Comparison of ENCODE assay signal across 1 cellular context in the genomic region with DNA sequence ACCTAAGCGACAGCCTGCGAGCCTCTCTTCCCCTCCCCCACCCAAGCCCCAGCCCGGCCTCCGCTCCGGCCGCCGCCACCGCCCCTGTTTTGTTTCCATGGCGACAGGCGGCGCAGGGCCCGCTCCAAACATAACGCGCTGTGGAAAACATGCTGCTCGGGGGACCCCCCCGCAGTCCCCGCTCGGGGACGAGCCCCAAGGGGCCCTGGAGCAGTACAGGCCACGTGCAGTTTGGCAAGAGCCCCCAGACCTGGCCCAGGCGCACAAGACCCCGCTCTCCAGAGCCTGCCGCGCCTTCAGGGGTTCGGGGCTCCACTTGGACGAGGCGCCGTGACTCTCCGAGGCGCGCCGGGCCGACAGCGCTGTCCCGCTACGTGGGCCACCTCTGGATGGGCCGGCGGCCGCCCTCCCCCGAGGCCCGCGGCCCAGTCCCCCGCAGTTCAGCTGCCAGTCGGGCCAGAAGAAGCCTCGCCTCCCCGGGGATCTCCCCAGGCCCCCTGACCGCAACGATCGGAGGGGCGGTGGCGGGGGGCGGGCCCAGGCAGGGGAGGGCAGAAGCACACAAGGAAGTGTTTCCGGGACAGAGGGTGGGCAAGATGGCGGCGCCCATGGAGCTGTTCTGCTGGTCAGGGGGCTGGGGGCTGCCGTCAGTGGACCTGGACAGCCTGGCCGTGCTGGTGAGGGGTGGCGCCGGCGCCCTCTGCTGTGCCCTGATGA.
A peak's percentile ranks its signal among the peaks of the same experiment; 100 is the strongest.
TF ChIP-seq lines count a peak whose summit lies in the region.

A gene with protein sequence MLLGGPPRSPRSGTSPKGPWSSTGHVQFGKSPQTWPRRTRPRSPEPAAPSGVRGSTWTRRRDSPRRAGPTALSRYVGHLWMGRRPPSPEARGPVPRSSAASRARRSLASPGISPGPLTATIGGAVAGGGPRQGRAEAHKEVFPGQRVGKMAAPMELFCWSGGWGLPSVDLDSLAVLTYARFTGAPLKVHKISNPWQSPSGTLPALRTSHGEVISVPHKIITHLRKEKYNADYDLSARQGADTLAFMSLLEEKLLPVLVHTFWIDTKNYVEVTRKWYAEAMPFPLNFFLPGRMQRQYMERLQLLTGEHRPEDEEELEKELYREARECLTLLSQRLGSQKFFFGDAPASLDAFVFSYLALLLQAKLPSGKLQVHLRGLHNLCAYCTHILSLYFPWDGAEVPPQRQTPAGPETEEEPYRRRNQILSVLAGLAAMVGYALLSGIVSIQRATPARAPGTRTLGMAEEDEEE (plus strand): TSS at position 40 of the 717 bp plus-strand sequence. CDS start 110 bp downstream, at position 150.

TF ChIP-seq in HEK293, 187 proteins besides CTCF, POLR2A, EP300 and RAD21 (continued from another document and continues in another):
- no peak for TF ChIP-seq ZNF155 (tag by site-specific recombination; IDR thresholded peaks at IDR 0.05)
- TF ChIP-seq EGR2 (tag by site-specific recombination; IDR thresholded peaks at IDR 0.05; ENCODE audit: low read depth): no peak
- TF ChIP-seq ZNF423 (tag by site-specific recombination; IDR thresholded peaks at IDR 0.05): peak; percentile 94
- TF ChIP-seq ZNF292 (tag by site-specific recombination; IDR thresholded peaks at IDR 0.05; ENCODE audit: borderline replicate concordance, low read depth): no peak
- no peak for TF ChIP-seq SCRT1 (tag by site-specific recombination; IDR thresholded peaks at IDR 0.05; ENCODE audit: borderline replicate concordance)
- no peak for TF ChIP-seq REPIN1 (tag by site-specific recombination; IDR thresholded peaks at IDR 0.05; ENCODE audit: low read depth)
- no peak for TF ChIP-seq ZNF19 (tag by site-specific recombination; IDR thresholded peaks at IDR 0.05; ENCODE audit: low read depth)
- TF ChIP-seq, protein P1, sequence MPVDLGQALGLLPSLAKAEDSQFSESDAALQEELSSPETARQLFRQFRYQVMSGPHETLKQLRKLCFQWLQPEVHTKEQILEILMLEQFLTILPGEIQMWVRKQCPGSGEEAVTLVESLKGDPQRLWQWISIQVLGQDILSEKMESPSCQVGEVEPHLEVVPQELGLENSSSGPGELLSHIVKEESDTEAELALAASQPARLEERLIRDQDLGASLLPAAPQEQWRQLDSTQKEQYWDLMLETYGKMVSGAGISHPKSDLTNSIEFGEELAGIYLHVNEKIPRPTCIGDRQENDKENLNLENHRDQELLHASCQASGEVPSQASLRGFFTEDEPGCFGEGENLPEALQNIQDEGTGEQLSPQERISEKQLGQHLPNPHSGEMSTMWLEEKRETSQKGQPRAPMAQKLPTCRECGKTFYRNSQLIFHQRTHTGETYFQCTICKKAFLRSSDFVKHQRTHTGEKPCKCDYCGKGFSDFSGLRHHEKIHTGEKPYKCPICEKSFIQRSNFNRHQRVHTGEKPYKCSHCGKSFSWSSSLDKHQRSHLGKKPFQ (tag by site-specific recombination; IDR thresholded peaks at IDR 0.05): no peak
- TF ChIP-seq, protein P2, sequence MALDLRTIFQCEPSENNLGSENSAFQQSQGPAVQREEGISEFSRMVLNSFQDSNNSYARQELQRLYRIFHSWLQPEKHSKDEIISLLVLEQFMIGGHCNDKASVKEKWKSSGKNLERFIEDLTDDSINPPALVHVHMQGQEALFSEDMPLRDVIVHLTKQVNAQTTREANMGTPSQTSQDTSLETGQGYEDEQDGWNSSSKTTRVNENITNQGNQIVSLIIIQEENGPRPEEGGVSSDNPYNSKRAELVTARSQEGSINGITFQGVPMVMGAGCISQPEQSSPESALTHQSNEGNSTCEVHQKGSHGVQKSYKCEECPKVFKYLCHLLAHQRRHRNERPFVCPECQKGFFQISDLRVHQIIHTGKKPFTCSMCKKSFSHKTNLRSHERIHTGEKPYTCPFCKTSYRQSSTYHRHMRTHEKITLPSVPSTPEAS (tag by site-specific recombination; IDR thresholded peaks at IDR 0.05): no peak
- TF ChIP-seq, protein P3, sequence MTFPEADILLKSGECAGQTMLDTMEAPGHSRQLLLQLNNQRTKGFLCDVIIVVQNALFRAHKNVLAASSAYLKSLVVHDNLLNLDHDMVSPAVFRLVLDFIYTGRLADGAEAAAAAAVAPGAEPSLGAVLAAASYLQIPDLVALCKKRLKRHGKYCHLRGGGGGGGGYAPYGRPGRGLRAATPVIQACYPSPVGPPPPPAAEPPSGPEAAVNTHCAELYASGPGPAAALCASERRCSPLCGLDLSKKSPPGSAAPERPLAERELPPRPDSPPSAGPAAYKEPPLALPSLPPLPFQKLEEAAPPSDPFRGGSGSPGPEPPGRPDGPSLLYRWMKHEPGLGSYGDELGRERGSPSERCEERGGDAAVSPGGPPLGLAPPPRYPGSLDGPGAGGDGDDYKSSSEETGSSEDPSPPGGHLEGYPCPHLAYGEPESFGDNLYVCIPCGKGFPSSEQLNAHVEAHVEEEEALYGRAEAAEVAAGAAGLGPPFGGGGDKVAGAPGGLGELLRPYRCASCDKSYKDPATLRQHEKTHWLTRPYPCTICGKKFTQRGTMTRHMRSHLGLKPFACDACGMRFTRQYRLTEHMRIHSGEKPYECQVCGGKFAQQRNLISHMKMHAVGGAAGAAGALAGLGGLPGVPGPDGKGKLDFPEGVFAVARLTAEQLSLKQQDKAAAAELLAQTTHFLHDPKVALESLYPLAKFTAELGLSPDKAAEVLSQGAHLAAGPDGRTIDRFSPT (tag by site-specific recombination; IDR thresholded peaks at IDR 0.05): no peak
- TF ChIP-seq GLI2 (tag by site-specific recombination; IDR thresholded peaks at IDR 0.05; ENCODE audit: borderline replicate concordance, low read depth): no peak
- TF ChIP-seq ZBTB20 (tag by site-specific recombination; IDR thresholded peaks at IDR 0.05): peak; percentile 87
- no peak for TF ChIP-seq ZNF311 (tag by site-specific recombination; IDR thresholded peaks at IDR 0.05; ENCODE audit: borderline replicate concordance)
- TF ChIP-seq KLF10 (tag by site-specific recombination; IDR thresholded peaks at IDR 0.05): peak; percentile 74
- TF ChIP-seq RBAK (tag by site-specific recombination; IDR thresholded peaks at IDR 0.05): no peak
- no peak; the same call in 1 of the 2 replicates for TF ChIP-seq ZNF391 (tag by site-specific recombination; IDR thresholded peaks at IDR 0.05; ENCODE audit: borderline replicate concordance, low read depth)
- no peak; the same call in 1 of the 2 replicates for TF ChIP-seq ZNF707 (tag by site-specific recombination; IDR thresholded peaks at IDR 0.05)
- TF ChIP-seq, protein P4, sequence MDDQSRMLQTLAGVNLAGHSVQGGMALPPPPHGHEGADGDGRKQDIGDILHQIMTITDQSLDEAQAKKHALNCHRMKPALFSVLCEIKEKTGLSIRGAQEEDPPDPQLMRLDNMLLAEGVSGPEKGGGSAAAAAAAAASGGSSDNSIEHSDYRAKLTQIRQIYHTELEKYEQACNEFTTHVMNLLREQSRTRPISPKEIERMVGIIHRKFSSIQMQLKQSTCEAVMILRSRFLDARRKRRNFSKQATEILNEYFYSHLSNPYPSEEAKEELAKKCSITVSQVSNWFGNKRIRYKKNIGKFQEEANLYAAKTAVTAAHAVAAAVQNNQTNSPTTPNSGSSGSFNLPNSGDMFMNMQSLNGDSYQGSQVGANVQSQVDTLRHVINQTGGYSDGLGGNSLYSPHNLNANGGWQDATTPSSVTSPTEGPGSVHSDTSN (CRISPR knock-in tag; IDR thresholded peaks at IDR 0.05): peak; percentile 41; the same call in 1 of the 2 replicates
- TF ChIP-seq, protein P5, sequence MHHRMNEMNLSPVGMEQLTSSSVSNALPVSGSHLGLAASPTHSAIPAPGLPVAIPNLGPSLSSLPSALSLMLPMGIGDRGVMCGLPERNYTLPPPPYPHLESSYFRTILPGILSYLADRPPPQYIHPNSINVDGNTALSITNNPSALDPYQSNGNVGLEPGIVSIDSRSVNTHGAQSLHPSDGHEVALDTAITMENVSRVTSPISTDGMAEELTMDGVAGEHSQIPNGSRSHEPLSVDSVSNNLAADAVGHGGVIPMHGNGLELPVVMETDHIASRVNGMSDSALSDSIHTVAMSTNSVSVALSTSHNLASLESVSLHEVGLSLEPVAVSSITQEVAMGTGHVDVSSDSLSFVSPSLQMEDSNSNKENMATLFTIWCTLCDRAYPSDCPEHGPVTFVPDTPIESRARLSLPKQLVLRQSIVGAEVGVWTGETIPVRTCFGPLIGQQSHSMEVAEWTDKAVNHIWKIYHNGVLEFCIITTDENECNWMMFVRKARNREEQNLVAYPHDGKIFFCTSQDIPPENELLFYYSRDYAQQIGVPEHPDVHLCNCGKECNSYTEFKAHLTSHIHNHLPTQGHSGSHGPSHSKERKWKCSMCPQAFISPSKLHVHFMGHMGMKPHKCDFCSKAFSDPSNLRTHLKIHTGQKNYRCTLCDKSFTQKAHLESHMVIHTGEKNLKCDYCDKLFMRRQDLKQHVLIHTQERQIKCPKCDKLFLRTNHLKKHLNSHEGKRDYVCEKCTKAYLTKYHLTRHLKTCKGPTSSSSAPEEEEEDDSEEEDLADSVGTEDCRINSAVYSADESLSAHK (tag by site-specific recombination; IDR thresholded peaks at IDR 0.05): peak; percentile 33; the same call in 1 of the 2 replicates
- TF ChIP-seq FEZF1 (tag by site-specific recombination; IDR thresholded peaks at IDR 0.05): no peak
- peak; percentile 93 for TF ChIP-seq KLF9 (tag by site-specific recombination; IDR thresholded peaks at IDR 0.05; ENCODE audit: low read depth)
- TF ChIP-seq, protein P6, sequence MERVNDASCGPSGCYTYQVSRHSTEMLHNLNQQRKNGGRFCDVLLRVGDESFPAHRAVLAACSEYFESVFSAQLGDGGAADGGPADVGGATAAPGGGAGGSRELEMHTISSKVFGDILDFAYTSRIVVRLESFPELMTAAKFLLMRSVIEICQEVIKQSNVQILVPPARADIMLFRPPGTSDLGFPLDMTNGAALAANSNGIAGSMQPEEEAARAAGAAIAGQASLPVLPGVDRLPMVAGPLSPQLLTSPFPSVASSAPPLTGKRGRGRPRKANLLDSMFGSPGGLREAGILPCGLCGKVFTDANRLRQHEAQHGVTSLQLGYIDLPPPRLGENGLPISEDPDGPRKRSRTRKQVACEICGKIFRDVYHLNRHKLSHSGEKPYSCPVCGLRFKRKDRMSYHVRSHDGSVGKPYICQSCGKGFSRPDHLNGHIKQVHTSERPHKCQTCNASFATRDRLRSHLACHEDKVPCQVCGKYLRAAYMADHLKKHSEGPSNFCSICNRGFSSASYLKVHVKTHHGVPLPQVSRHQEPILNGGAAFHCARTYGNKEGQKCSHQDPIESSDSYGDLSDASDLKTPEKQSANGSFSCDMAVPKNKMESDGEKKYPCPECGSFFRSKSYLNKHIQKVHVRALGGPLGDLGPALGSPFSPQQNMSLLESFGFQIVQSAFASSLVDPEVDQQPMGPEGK (tag by site-specific recombination; IDR thresholded peaks at IDR 0.05): peak; percentile 91
- TF ChIP-seq, protein P7, sequence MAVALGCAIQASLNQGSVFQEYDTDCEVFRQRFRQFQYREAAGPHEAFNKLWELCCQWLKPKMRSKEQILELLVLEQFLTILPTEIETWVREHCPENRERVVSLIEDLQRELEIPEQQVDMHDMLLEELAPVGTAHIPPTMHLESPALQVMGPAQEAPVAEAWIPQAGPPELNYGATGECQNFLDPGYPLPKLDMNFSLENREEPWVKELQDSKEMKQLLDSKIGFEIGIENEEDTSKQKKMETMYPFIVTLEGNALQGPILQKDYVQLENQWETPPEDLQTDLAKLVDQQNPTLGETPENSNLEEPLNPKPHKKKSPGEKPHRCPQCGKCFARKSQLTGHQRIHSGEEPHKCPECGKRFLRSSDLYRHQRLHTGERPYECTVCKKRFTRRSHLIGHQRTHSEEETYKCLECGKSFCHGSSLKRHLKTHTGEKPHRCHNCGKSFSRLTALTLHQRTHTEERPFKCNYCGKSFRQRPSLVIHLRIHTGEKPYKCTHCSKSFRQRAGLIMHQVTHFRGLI (tag by site-specific recombination; IDR thresholded peaks at IDR 0.05): peak; percentile 31; the same call in 1 of the 2 replicates
- TF ChIP-seq ZNF366 (tag by site-specific recombination; conservative IDR thresholded peaks at IDR 0.05): no peak
- no peak for TF ChIP-seq ZNF23 (tag by site-specific recombination; IDR thresholded peaks at IDR 0.05; ENCODE audit: borderline replicate concordance)
- no peak for TF ChIP-seq SALL2 (tag by site-specific recombination; IDR thresholded peaks at IDR 0.05; ENCODE audit: borderline replicate concordance)
- peak; percentile 43 for TF ChIP-seq IKZF3 (tag by site-specific recombination; IDR thresholded peaks at IDR 0.05)
- TF ChIP-seq ZIC2 (tag by site-specific recombination; IDR thresholded peaks at IDR 0.05): peak; percentile 98
- TF ChIP-seq ZNF2 (tag by site-specific recombination; IDR thresholded peaks at IDR 0.05): no peak
- TF ChIP-seq ZFP69B (tag by site-specific recombination; IDR thresholded peaks at IDR 0.05): no peak
- TF ChIP-seq YY1 (tag by site-specific recombination; IDR thresholded peaks at IDR 0.05): peak; percentile 92
- peak; percentile 56 for TF ChIP-seq ZNF501 (tag by site-specific recombination; IDR thresholded peaks at IDR 0.05)
- no peak for TF ChIP-seq HOXC10 (CRISPR knock-in tag; IDR thresholded peaks at IDR 0.05)
- no peak for TF ChIP-seq ZNF214 (tag by site-specific recombination; IDR thresholded peaks at IDR 0.05; ENCODE audit: borderline replicate concordance)
- TF ChIP-seq, protein P8, sequence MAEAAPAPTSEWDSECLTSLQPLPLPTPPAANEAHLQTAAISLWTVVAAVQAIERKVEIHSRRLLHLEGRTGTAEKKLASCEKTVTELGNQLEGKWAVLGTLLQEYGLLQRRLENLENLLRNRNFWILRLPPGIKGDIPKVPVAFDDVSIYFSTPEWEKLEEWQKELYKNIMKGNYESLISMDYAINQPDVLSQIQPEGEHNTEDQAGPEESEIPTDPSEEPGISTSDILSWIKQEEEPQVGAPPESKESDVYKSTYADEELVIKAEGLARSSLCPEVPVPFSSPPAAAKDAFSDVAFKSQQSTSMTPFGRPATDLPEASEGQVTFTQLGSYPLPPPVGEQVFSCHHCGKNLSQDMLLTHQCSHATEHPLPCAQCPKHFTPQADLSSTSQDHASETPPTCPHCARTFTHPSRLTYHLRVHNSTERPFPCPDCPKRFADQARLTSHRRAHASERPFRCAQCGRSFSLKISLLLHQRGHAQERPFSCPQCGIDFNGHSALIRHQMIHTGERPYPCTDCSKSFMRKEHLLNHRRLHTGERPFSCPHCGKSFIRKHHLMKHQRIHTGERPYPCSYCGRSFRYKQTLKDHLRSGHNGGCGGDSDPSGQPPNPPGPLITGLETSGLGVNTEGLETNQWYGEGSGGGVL (tag by site-specific recombination; IDR thresholded peaks at IDR 0.05): peak; percentile 86
- TF ChIP-seq ZNF112 (tag by site-specific recombination; IDR thresholded peaks at IDR 0.05): no peak
- TF ChIP-seq WT1 (tag by site-specific recombination; IDR thresholded peaks at IDR 0.05): no peak; the same call in 1 of the 2 replicates
- TF ChIP-seq ZNF10 (tag by site-specific recombination; IDR thresholded peaks at IDR 0.05): no peak
- no peak for TF ChIP-seq PRDM1 (tag by site-specific recombination; IDR thresholded peaks at IDR 0.05)
- no peak for TF ChIP-seq ZNF473 (tag by site-specific recombination; IDR thresholded peaks at IDR 0.05)
- TF ChIP-seq, protein P9, sequence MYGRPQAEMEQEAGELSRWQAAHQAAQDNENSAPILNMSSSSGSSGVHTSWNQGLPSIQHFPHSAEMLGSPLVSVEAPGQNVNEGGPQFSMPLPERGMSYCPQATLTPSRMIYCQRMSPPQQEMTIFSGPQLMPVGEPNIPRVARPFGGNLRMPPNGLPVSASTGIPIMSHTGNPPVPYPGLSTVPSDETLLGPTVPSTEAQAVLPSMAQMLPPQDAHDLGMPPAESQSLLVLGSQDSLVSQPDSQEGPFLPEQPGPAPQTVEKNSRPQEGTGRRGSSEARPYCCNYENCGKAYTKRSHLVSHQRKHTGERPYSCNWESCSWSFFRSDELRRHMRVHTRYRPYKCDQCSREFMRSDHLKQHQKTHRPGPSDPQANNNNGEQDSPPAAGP (tag by site-specific recombination; IDR thresholded peaks at IDR 0.05): peak; percentile 77; the same call in 1 of the 2 replicates
